Comparison of ENCODE assay signal across 1 cellular context in the genomic region with DNA sequence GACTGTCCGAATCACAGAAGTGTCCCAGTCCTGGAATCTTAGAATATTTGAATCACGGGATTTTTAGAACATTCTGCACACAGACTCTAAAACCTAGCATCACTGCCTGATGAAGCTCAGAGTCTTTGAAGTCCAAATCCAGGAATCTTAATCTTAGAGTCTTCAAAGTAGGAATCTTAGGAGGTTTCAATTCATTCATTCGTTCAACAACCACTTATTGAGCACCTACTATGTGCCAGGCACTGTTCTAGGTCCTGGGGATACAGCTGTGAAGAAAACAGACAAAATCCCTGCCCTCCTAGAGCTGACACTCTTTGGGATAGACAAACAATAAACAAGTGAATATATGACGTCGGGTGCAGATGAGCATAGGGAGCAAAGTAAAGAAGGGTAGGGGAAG.
TF ChIP-seq lines count a peak whose summit lies in the region.

No MANE protein-coding gene starts in this region.

TF ChIP-seq in GM12891, 5 proteins besides CTCF, POLR2A, EP300 and RAD21:
- TF ChIP-seq TAF1 (IDR thresholded peaks at IDR 0.05; ENCODE audit: low read depth, low read length), result no peak
- no peak for TF ChIP-seq POU2F2 (IDR thresholded peaks at IDR 0.05; ENCODE audit: low read depth, low read length)
- no peak for TF ChIP-seq POLR2AphosphoS5 (IDR thresholded peaks at IDR 0.05; ENCODE audit: low read depth, low read length)
- no peak for TF ChIP-seq SPI1 (IDR thresholded peaks at IDR 0.05; ENCODE audit: low read depth, low read length)
- TF ChIP-seq PAX5 (IDR thresholded peaks at IDR 0.05; ENCODE audit: insufficient read depth, low read length, severe bottlenecking), result no peak
